ENCODE assay signal across 8 cellular contexts in genomic region chr16:72172105-72173034, GRCh38. TPM values are rescaled to one million over a fixed set of nuclear protein-coding genes. Genes with fewer than 3 reads are reported as not detected.
DNase-seq lines count a peak whose midpoint lies in the region; ATAC-seq, FAIRE-seq and TF ChIP-seq lines count a peak whose summit lies in the region.

PMFBP1 (minus strand) TSS chr16:72172155; CDS start chr16:72171208, 947 bp downstream.

- H3K79me2 ChIP-seq in OCI-LY7 (ENCODE audit: insufficient read depth, low read depth, low read length): no peaks in the 10 kb centered on the region

- no peaks in the 10 kb centered on the region for H3K36me3 Mint-ChIP-seq in naive thymus-derived CD4-positive, alpha-beta T cell
- H3K36me3 Mint-ChIP-seq in nephron progenitor cell (ENCODE audit: low read depth): peaks cover 13% of the 10 kb centered on the region

- no peaks in the 10 kb centered on the region for H4K20me1 ChIP-seq in OCI-LY7 (ENCODE audit: insufficient read depth, low read length)

- no peaks in the 10 kb centered on the region for H3K27me3 ChIP-seq in naive thymus-derived CD4-positive, alpha-beta T cell (ENCODE audit: control insufficient read depth in 2 of 2, insufficient read depth in 2 of 2, low read length in 2 of 2)

- no peak within 1 kb of the TSS for H3K9ac ChIP-seq in kidney (ENCODE audit: low read length in 2 of 2)

- CTCF ChIA-PET in OCI-LY7 (lab: Charles Lee; ENCODE audit: unreplicated experiment): interaction anchor here (1.0 kb wide), 1 partner anchor 13 kb away, joined by 4 read pairs; no protein-coding TSS in a partner anchor
- CTCF ChIA-PET in naive thymus-derived CD4-positive, alpha-beta T cell (lab: Charles Lee): no interaction called here

- H3K27me3 Mint-ChIP-seq in naive thymus-derived CD4-positive, alpha-beta T cell: peaks cover 0 to 17% (median 9%) of the 10 kb centered on the region in 5 donors
- H3K27me3 Mint-ChIP-seq in nephron progenitor cell (ENCODE audit: low read depth, poor library complexity): no peaks in the 10 kb centered on the region

- DNase-seq in COR-L47 (lab: John Stamatoyannopoulos, UW) (peak; percentile 33), OCI-LY7 (ENCODE audit: low spot score) (peak; percentile 86), dermis microvascular lymphatic vessel endothelial cell (ENCODE audit: low read depth in 2 of 2) (peak; percentile 36 to 89), kidney (no peak), nephron progenitor cell (no peak)
- DNase-seq in naive thymus-derived CD4-positive, alpha-beta T cell: no peak

- peaks cover 0 to 4% (median 0%) of the 10 kb centered on the region in 7 donors for H3K4me1 Mint-ChIP-seq in naive thymus-derived CD4-positive, alpha-beta T cell
- H3K4me1 Mint-ChIP-seq in nephron progenitor cell: no peaks in the 10 kb centered on the region

- peak within 1 kb of the TSS; percentile 82 for H2AFZ ChIP-seq in OCI-LY7 (ENCODE audit: low read length)

- H3K27ac Mint-ChIP-seq in naive thymus-derived CD4-positive, alpha-beta T cell: no peak within 1 kb of the TSS
- H3K27ac Mint-ChIP-seq in nephron progenitor cell: no peak within 1 kb of the TSS

- H3K9me2 ChIP-seq in OCI-LY7 (ENCODE audit: insufficient read depth, low read length): no peaks in the 10 kb centered on the region

- H3K9me3 ChIP-seq in OCI-LY7 (ENCODE audit: low read length): peaks cover 8% of the 10 kb centered on the region; the same call in 1 of the 2 replicates
- H3K9me3 ChIP-seq in naive thymus-derived CD4-positive, alpha-beta T cell (ENCODE audit: control insufficient read depth in 2 of 3, low read length in 3 of 3): no peaks in the 10 kb centered on the region
- H3K9me3 ChIP-seq in kidney (ENCODE audit: control insufficient read depth in 1 of 2, low read length in 2 of 2): no peaks in the 10 kb centered on the region

- H3K27ac ChIP-seq in OCI-LY7 (ENCODE audit: low read depth, low read length, poor library complexity, severe bottlenecking): no peak within 1 kb of the TSS
- H3K27ac ChIP-seq in naive thymus-derived CD4-positive, alpha-beta T cell (ENCODE audit: low read depth, low read length): no peak within 1 kb of the TSS
- no peak within 1 kb of the TSS for H3K27ac ChIP-seq in kidney (ENCODE audit: low read depth in 2 of 2, low read length in 2 of 2)

- no peak for FAIRE-seq in kidney (lab: Jason Lieb, UNC)

- H3K4me1 ChIP-seq in OCI-LY7 (ENCODE audit: insufficient read depth, low read length, poor library complexity, severe bottlenecking): peaks cover 8% of the 10 kb centered on the region
- H3K4me1 ChIP-seq in naive thymus-derived CD4-positive, alpha-beta T cell (ENCODE audit: control insufficient read depth in 2 of 2, insufficient read depth in 2 of 2, low read length in 2 of 2): no peaks in the 10 kb centered on the region
- H3K4me1 ChIP-seq in kidney (ENCODE audit: control insufficient read depth in 1 of 2, insufficient read depth in 1 of 2, low read depth in 1 of 2, low read length in 2 of 2): no peaks in the 10 kb centered on the region

- peaks cover 0 to 13% (median 0%) of the 10 kb centered on the region in 11 donors for H3K9me3 Mint-ChIP-seq in naive thymus-derived CD4-positive, alpha-beta T cell
- H3K9me3 Mint-ChIP-seq in nephron progenitor cell: peaks cover 13% of the 10 kb centered on the region

- no peak within 1 kb of the TSS for H3K4me3 Mint-ChIP-seq in naive thymus-derived CD4-positive, alpha-beta T cell
- no peak within 1 kb of the TSS for H3K4me3 Mint-ChIP-seq in nephron progenitor cell

- BruUV-seq in OCI-LY7 (replicated peaks; lab: Mats Ljungman, UMichigan): no TSS peak

- no peak within 1 kb of the TSS for H3K4me3 ChIP-seq in OCI-LY7 (ENCODE audit: low read depth, low read length, poor library complexity, severe bottlenecking)
- H3K4me3 ChIP-seq in naive thymus-derived CD4-positive, alpha-beta T cell (ENCODE audit: low read length): no peak within 1 kb of the TSS
- H3K4me3 ChIP-seq in kidney (ENCODE audit: low read length in 2 of 2): no peak within 1 kb of the TSS

- H3K4me2 ChIP-seq in OCI-LY7 (ENCODE audit: low read length): peak within 1 kb of the TSS; percentile 20; the same call in 1 of the 2 replicates

- intact Hi-C loops in OCI-LY7 (cut with micrococcal nuclease; ENCODE audit: unreplicated experiment): no loop called here
- intact Hi-C loops in naive thymus-derived CD4-positive, alpha-beta T cell (cut with micrococcal nuclease): no loop called here
- intact Hi-C loops in kidney (cut with DNase I): no loop called here

- POLR2A ChIA-PET in OCI-LY7 (lab: Charles Lee): interaction anchor here (0.5 to 1.4 kb wide), 5 partner anchors 10 to 691 kb away, joined by 3 to 5 read pairs (median 3); no protein-coding TSS in a partner anchor
- POLR2A ChIA-PET in naive thymus-derived CD4-positive, alpha-beta T cell (lab: Charles Lee): no interaction called here

- ATAC-seq in GM18909 (IDR thresholded peaks at IDR 0.05; ENCODE audit: poor library complexity, unreplicated experiment) (peak; percentile 99), HG03060 (IDR thresholded peaks at IDR 0.05; ENCODE audit: low read depth, unreplicated experiment) (peak; percentile 97)
- ATAC-seq in naive thymus-derived CD4-positive, alpha-beta T cell: peak; percentile 87

- TF ChIP-seq CTCF in OCI-LY7 (conservative IDR thresholded peaks at IDR 0.05; ENCODE audit: low read length) (no peak), kidney (IDR thresholded peaks at IDR 0.05; ENCODE audit: borderline replicate concordance, extremely low read depth, insufficient read depth) (no peak), nephron progenitor cell (IDR thresholded peaks at IDR 0.05) (no peak)

- H3K36me3 ChIP-seq in OCI-LY7 (ENCODE audit: insufficient read depth, low read length) (no peaks in the 10 kb centered on the region), kidney (ENCODE audit: control insufficient read depth in 1 of 2, insufficient read depth in 2 of 2, low read length in 2 of 2) (no peaks in the 10 kb centered on the region)
- no peaks in the 10 kb centered on the region for H3K36me3 ChIP-seq in naive thymus-derived CD4-positive, alpha-beta T cell (ENCODE audit: control insufficient read depth in 2 of 3, insufficient read depth in 3 of 3, low read length in 3 of 3)

RNA-seq across cellular contexts. Expression of gene PMFBP1, which starts in this region (rescaled TPM):
- 2.7 and 3.1 TPM in 2 replicates for total RNA-seq in OCI-LY7 (2014; rRNA removed; shearing (Covaris generic))
- 2.0 and 4.9 TPM in 2 replicates for total RNA-seq in OCI-LY7 (2022)
- under 0.01 TPM in 2 replicates for total RNA-seq in dermis microvascular lymphatic vessel endothelial cell
- total RNA-seq in naive thymus-derived CD4-positive, alpha-beta T cell: 1 to 10 TPM in 4 of 5 experiments, under 1 TPM in 1; 0.85 to 2.0 (median 1.4) TPM
- polyA plus RNA-seq in naive thymus-derived CD4-positive, alpha-beta T cell: under 1 TPM in 1 of 2 donors, not detected in 1; 0.12 TPM
- 0.69 TPM for total RNA-seq in kidney
- polyA plus RNA-seq in kidney (ENCODE audit: insufficient read depth, low read depth, low replicate concordance): 0.13 TPM

Comparison
In these comparisons a context has a peak if more than half of its experiments do, and no peak if none do; other contexts are left out.
1. Peak in DNase-seq in dermis microvascular lymphatic vessel endothelial cell; RNA of the gene not detected or under 1 TPM.
2. DNase-seq: peak in COR-L47 (single experiment) and OCI-LY7 (single experiment); none in naive thymus-derived CD4-positive, alpha-beta T cell (0 of 9), kidney (single experiment) and nephron progenitor cell (single experiment).
3. Peak in every context shown above with its lines, with median percentiles within 50 percentile points of each other: ATAC-seq.